Comparison of ENCODE assay signal across 35 cellular contexts in the genomic region with DNA sequence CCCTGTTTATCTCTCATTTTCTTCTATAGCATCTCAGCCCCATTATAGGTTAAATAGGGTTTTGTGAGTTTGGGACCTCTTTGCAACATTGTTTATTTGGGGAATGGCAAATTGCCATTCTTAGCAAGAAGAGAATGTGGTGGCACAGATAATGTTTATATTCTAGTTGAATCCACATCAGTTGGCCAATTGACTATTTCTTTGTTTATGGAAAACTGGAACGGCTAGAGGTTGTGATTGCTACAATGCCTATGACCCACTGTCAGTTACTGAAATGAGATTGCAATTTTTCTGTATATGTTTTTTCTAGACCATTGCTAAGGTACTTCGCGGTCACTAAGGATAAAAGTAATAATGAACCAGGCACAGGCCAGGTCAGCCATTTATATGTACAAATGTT. TPM values are rescaled to one million over a fixed set of nuclear protein-coding genes. Genes with fewer than 3 reads are reported as not detected.
"Had no signal": no experiment of that assay in that cellular context is flagged by ENCODE, and none has a peak within 500 bp of the region (broad histone marks: within the 10 kb centered on the region; RNA-seq: fewer than 3 reads in every experiment).

No MANE protein-coding gene starts in this region.

- H3K27me3 ChIP-seq: MG63 had no signal

- DNase-seq: Karpas-422, Kasumi-1, MG63, MM.1S, MV-4-11, NCI-H1048, NCI-H1092, NCI-H1092 treated with DMSO at 0.1 percent for 48 hours, NCI-H1105, NCI-H1105 treated with DMSO at 0.1 percent for 48 hours, NCI-H1417, NCI-H1417 treated with DMSO at 0.1 percent for 48 hours, NCI-H1436, NCI-H1436 treated with DMSO at 0.1 percent for 48 hours, NCI-H146, NCI-H1694, NCI-H1694 treated with DMSO at 0.1 percent for 48 hours, NCI-H187, NCI-H187 treated with DMSO at 0.1 percent for 48 hours, NCI-H2029, NCI-H2029 treated with DMSO at 0.1 percent for 48 hours, NCI-H2081, NCI-H2081 treated with DMSO at 0.1 percent for 48 hours, NCI-H2107, NCI-H2171, NCI-H2171 treated with DMSO at 0.1 percent for 48 hours, NCI-H2227 treated with DMSO at 0.1 percent for 48 hours, NCI-H226, NCI-H345, NCI-H446, NCI-H446 treated with DMSO at 0.1 percent for 48 hours, NCI-H510A, NCI-H510A treated with DMSO at 0.1 percent for 48 hours had no signal

- H3K4me2 ChIP-seq: KMS-11 had no signal

- H3K4me3 ChIP-seq: MG63 had no signal

- H3K9me3 ChIP-seq: MG63 had no signal

- H3K36me3 ChIP-seq: MG63 had no signal

- H3K27ac ChIP-seq: KMS-11 had no signal

- H3K9ac ChIP-seq: KMS-11 had no signal

RNA-seq across cellular contexts. Expression of a gene that starts 44.6 kb away (rescaled TPM):
- total RNA-seq: M059J had no signal
